ENCODE assay signal across 9 cellular contexts in genomic region chr3:19146685-19147650, GRCh38. TPM values are rescaled to one million over a fixed set of nuclear protein-coding genes. Genes with fewer than 3 reads are reported as not detected.
DNase-seq lines count a peak whose midpoint lies in the region; ATAC-seq and TF ChIP-seq lines count a peak whose summit lies in the region.
"Had no signal": no experiment of that assay in that cellular context is flagged by ENCODE, and none has a peak within 500 bp of the region (broad histone marks: within the 10 kb centered on the region; RNA-seq: fewer than 3 reads in every experiment).

No MANE protein-coding gene starts in this region.

- peaks cover 22 to 40% of the 10 kb centered on the region in 2 donors for H3K27me3 Mint-ChIP-seq in natural killer cell (ENCODE audit: low read depth in 2 of 2)

- no peaks in the 10 kb centered on the region for H3K27me3 ChIP-seq in Peyer's patch

- no peak for TF ChIP-seq POLR2A in Peyer's patch (IDR thresholded peaks at IDR 0.05)

- peaks cover 20 to 29% of the 10 kb centered on the region in 2 donors for H3K4me1 Mint-ChIP-seq in natural killer cell

- H3K27ac Mint-ChIP-seq in natural killer cell = peak overlapping the region in 1 of 2 donors; percentile 80

- peak overlapping the region; percentile 68 for H3K4me3 ChIP-seq in Jurkat, Clone E6-1 (ENCODE audit: low read length)
- H3K4me3 ChIP-seq in Peyer's patch = peak overlapping the region; percentile 52 to 69 (median 62)
- peak overlapping the region; percentile 71 for H3K4me3 ChIP-seq in fibroblast of the aortic adventitia (ENCODE audit: low read depth, low read length)

- TF ChIP-seq CTCF in Peyer's patch (IDR thresholded peaks at IDR 0.05) (peak in 5 of 6 experiments; percentile 40 to 53 (median 47)), fibroblast of the aortic adventitia (IDR thresholded peaks at IDR 0.05; ENCODE audit: insufficient read depth, low read length) (peak; percentile 60), natural killer cell (IDR thresholded peaks at IDR 0.05) (peak; percentile 32)

- H3K27ac ChIP-seq in Peyer's patch = peak overlapping the region; percentile 59 to 75 (median 66)
- H3K27ac ChIP-seq: epithelial cell of prostate had no signal

- DNase-seq in DMS 273 (lab: John Stamatoyannopoulos, UW; ENCODE audit: unreplicated experiment) (peak; percentile 87), Peyer's patch (peak; percentile 79 to 83 (median 79)), fibroblast of the aortic adventitia (ENCODE audit: low read depth) (peak; percentile 29), natural killer cell (peak; percentile 46)
- peak; percentile 81 for DNase-seq in Jurkat, Clone E6-1 (ENCODE audit: low read depth, low spot score)
- peak; percentile 28 for DNase-seq in activated T-helper 9 cell treated with anti-CD3 and anti-CD28 coated beads, Interleukin-2, amount 50 U/mL, for 16 hours (ENCODE audit: low read depth)
- DNase-seq in stimulated activated naive CD4-positive, alpha-beta T cell (lab: John Stamatoyannopoulos, UW) = peak; percentile 57 to 79 (median 64)

- H3K9me3 ChIP-seq in Peyer's patch = no peaks in the 10 kb centered on the region

- peak overlapping the region; percentile 93 for H3K4me3 Mint-ChIP-seq in natural killer cell

- no peaks in the 10 kb centered on the region for H3K36me3 ChIP-seq in Peyer's patch

- intact Hi-C loops in natural killer cell (cut with micrococcal nuclease) = no loop called here

- no peaks in the 10 kb centered on the region for H3K36me3 Mint-ChIP-seq in natural killer cell

- H3K4me1 ChIP-seq in Peyer's patch = peaks cover 0 to 14% (median 7%) of the 10 kb centered on the region in 4 donors

- peaks cover 0 to 2% of the 10 kb centered on the region in 2 donors for H3K9me3 Mint-ChIP-seq in natural killer cell

- ATAC-seq in GM21576 (IDR thresholded peaks at IDR 0.05; ENCODE audit: unreplicated experiment) (peak; percentile 66), natural killer cell (peak; percentile 66 to 77 (median 72))

RNA-seq across cellular contexts. Expression of gene KCNH8, which starts 1.3 kb away (rescaled TPM):
- polyA plus RNA-seq in Jurkat, Clone E6-1 (2012; ENCODE audit: insufficient read depth, insufficient read length) = 0.90 TPM
- 1 to 10 TPM in 3 of 4 donors, under 1 TPM in 1; 0.18 to 4.1 (median 1.7) TPM for total RNA-seq in Peyer's patch
- total RNA-seq in fibroblast of the aortic adventitia (ENCODE audit: low replicate concordance) = not detected in 2 replicates
- under 1 TPM in 1 of 3 donors, not detected in 2; 0.10 TPM for total RNA-seq in natural killer cell

Comparison
In these comparisons a context has a peak if more than half of its experiments do, and no peak if none do; other contexts are left out.
1. Peak in every context shown above with its lines: DNase-seq, ATAC-seq, H3K4me3 ChIP-seq and H3K27ac ChIP-seq.
2. DNase-seq: peak in every context shown above with its lines; median percentile 87 in DMS 273; 81 in Jurkat, Clone E6-1; 79 in Peyer's patch; 64 in stimulated activated naive CD4-positive, alpha-beta T cell; 46 in natural killer cell; 29 in fibroblast of the aortic adventitia; 28 in activated T-helper 9 cell treated with anti-CD3 and anti-CD28 coated beads, Interleukin-2, amount 50 U/mL, for 16 hours.